1 cellular context compared by ENCODE assay signal in the genomic region with DNA sequence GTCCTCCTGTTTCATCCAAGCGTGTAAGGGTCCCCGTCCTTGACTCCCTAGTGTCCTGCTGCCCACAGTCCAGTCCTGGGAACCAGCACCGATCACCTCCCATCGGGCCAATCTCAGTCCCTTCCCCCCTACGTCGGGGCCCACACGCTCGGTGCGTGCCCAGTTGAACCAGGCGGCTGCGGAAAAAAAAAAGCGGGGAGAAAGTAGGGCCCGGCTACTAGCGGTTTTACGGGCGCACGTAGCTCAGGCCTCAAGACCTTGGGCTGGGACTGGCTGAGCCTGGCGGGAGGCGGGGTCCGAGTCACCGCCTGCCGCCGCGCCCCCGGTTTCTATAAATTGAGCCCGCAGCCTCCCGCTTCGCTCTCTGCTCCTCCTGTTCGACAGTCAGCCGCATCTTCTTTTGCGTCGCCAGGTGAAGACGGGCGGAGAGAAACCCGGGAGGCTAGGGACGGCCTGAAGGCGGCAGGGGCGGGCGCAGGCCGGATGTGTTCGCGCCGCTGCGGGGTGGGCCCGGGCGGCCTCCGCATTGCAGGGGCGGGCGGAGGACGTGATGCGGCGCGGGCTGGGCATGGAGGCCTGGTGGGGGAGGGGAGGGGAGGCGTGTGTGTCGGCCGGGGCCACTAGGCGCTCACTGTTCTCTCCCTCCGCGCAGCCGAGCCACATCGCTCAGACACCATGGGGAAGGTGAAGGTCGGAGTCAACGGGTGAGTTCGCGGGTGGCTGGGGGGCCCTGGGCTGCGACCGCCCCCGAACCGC.
A peak's percentile ranks its signal among the peaks of the same experiment; 100 is the strongest.
TF ChIP-seq lines count a peak whose summit lies in the region.

Gene GAPDH, plus strand, starts transcription at position 360 of the 756 bp plus-strand sequence. Its CDS starts 316 bp downstream, at position 676.

TF ChIP-seq in K562, 482 proteins besides CTCF, POLR2A, EP300 and RAD21 (continued from another document and continues in another):
- peak in 1 of 2 experiments; percentile 60; a peak in 2 of 4 replicates for TF ChIP-seq UBTF (IDR thresholded peaks at IDR 0.05; ENCODE audit: borderline replicate concordance in 1 of 2, low read depth in 2 of 2, low read length in 2 of 2)
- TF ChIP-seq, protein P1, sequence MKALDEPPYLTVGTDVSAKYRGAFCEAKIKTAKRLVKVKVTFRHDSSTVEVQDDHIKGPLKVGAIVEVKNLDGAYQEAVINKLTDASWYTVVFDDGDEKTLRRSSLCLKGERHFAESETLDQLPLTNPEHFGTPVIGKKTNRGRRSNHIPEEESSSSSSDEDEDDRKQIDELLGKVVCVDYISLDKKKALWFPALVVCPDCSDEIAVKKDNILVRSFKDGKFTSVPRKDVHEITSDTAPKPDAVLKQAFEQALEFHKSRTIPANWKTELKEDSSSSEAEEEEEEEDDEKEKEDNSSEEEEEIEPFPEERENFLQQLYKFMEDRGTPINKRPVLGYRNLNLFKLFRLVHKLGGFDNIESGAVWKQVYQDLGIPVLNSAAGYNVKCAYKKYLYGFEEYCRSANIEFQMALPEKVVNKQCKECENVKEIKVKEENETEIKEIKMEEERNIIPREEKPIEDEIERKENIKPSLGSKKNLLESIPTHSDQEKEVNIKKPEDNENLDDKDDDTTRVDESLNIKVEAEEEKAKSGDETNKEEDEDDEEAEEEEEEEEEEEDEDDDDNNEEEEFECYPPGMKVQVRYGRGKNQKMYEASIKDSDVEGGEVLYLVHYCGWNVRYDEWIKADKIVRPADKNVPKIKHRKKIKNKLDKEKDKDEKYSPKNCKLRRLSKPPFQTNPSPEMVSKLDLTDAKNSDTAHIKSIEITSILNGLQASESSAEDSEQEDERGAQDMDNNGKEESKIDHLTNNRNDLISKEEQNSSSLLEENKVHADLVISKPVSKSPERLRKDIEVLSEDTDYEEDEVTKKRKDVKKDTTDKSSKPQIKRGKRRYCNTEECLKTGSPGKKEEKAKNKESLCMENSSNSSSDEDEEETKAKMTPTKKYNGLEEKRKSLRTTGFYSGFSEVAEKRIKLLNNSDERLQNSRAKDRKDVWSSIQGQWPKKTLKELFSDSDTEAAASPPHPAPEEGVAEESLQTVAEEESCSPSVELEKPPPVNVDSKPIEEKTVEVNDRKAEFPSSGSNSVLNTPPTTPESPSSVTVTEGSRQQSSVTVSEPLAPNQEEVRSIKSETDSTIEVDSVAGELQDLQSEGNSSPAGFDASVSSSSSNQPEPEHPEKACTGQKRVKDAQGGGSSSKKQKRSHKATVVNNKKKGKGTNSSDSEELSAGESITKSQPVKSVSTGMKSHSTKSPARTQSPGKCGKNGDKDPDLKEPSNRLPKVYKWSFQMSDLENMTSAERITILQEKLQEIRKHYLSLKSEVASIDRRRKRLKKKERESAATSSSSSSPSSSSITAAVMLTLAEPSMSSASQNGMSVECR (CRISPR knock-in tag; IDR thresholded peaks at IDR 0.05), result peak; percentile 56; the same call in 1 of the 2 replicates
- TF ChIP-seq BRF2 (IDR thresholded peaks at IDR 0.05; ENCODE audit: borderline replicate concordance, insufficient read depth, insufficient read length), result no peak
- no peak for TF ChIP-seq CBX2 (IDR thresholded peaks at IDR 0.05; ENCODE audit: insufficient read depth, low read length, poor library complexity, severe bottlenecking)
- TF ChIP-seq SREBF2 (CRISPR knock-in tag; IDR thresholded peaks at IDR 0.05), result no peak
- TF ChIP-seq ZFPM2 (CRISPR knock-in tag; IDR thresholded peaks at IDR 0.05), result no peak
- no peak for TF ChIP-seq ZNF561 (CRISPR knock-in tag; conservative IDR thresholded peaks at IDR 0.05)
- no peak for TF ChIP-seq ZNF316 (IDR thresholded peaks at IDR 0.05)
- TF ChIP-seq THRB (CRISPR knock-in tag; conservative IDR thresholded peaks at IDR 0.05), result no peak
- peak; percentile 89 for TF ChIP-seq GTF2E2 (tag; IDR thresholded peaks at IDR 0.05)
- TF ChIP-seq SMARCA5 (IDR thresholded peaks at IDR 0.05), result no peak
- TF ChIP-seq HSF4 (CRISPR knock-in tag; IDR thresholded peaks at IDR 0.05; ENCODE audit: borderline replicate concordance), result no peak
- TF ChIP-seq PYGO2 (tag; IDR thresholded peaks at IDR 0.05), result no peak
- TF ChIP-seq, protein P2, sequence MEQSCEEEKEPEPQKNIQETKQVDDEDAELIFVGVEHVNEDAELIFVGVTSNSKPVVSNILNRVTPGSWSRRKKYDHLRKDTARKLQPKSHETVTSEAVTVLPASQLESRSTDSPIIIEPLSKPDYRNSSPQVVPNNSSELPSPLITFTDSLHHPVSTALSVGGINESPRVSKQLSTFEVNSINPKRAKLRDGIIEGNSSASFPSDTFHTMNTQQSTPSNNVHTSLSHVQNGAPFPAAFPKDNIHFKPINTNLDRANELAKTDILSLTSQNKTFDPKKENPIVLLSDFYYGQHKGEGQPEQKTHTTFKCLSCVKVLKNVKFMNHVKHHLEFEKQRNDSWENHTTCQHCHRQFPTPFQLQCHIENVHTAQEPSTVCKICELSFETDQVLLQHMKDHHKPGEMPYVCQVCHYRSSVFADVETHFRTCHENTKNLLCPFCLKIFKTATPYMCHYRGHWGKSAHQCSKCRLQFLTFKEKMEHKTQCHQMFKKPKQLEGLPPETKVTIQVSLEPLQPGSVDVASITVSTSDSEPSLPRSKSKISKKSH (CRISPR knock-in tag; IDR thresholded peaks at IDR 0.05), result no peak
- TF ChIP-seq MEF2A (IDR thresholded peaks at IDR 0.05; ENCODE audit: control insufficient read depth, low read depth, low read length), result no peak
- TF ChIP-seq SNRNP70 (optimal IDR thresholded peaks at IDR 0.05; ENCODE audit: low read depth, low read length), result no peak
- TF ChIP-seq SMARCC2 (IDR thresholded peaks at IDR 0.05; ENCODE audit: low read depth), result no peak
- TF ChIP-seq ZNF655 (CRISPR knock-in tag; IDR thresholded peaks at IDR 0.05), result no peak
- TF ChIP-seq, protein P3, sequence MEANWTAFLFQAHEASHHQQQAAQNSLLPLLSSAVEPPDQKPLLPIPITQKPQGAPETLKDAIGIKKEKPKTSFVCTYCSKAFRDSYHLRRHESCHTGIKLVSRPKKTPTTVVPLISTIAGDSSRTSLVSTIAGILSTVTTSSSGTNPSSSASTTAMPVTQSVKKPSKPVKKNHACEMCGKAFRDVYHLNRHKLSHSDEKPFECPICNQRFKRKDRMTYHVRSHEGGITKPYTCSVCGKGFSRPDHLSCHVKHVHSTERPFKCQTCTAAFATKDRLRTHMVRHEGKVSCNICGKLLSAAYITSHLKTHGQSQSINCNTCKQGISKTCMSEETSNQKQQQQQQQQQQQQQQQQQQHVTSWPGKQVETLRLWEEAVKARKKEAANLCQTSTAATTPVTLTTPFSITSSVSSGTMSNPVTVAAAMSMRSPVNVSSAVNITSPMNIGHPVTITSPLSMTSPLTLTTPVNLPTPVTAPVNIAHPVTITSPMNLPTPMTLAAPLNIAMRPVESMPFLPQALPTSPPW (CRISPR knock-in tag; IDR thresholded peaks at IDR 0.05), result peak; percentile 84
- no peak for TF ChIP-seq ARID1B (IDR thresholded peaks at IDR 0.05)
- TF ChIP-seq XRCC5 (IDR thresholded peaks at IDR 0.05; ENCODE audit: low read depth, low read length), result no peak; the same call in 1 of the 2 replicates
- TF ChIP-seq KLF16 (IDR thresholded peaks at IDR 0.05), result no peak
- TF ChIP-seq ZBTB11 (CRISPR knock-in tag; IDR thresholded peaks at IDR 0.05), result 0 out of 6 replicates have a peak, but pooled peaks of 1 of the 3 experiments have one; percentile 7
- TF ChIP-seq SMAD4 (CRISPR knock-in tag; conservative IDR thresholded peaks at IDR 0.05), result peak; percentile 76
- TF ChIP-seq BRCA1 (IDR thresholded peaks at IDR 0.05), result no peak
- TF ChIP-seq BRCA1 (CRISPR knock-in tag; IDR thresholded peaks at IDR 0.05), result no peak
- TF ChIP-seq ZNF785 (CRISPR knock-in tag; IDR thresholded peaks at IDR 0.05), result no peak
